In genomic region chr9:127530206-127530941, GRCh38 we compare ENCODE assay signal across 22 cellular contexts.
DNase-seq lines count a peak whose midpoint lies in the region; ATAC-seq and TF ChIP-seq lines count a peak whose summit lies in the region.
"Had no signal": no experiment of that assay in that cellular context is flagged by ENCODE, and none has a peak within 500 bp of the region (broad histone marks: within the 10 kb centered on the region; RNA-seq: fewer than 3 reads in every experiment).

No MANE protein-coding gene starts in this region.

- peaks cover 23% of the 10 kb centered on the region for H3K9me3 ChIP-seq in AG04450 (ENCODE audit: control insufficient read depth, insufficient read depth, low read length)
- H3K9me3 ChIP-seq in H9 (ENCODE audit: control insufficient read depth, low read depth, low read length), result peaks cover 3% of the 10 kb centered on the region
- no peaks in the 10 kb centered on the region for H3K9me3 ChIP-seq in colonic mucosa
- no peaks in the 10 kb centered on the region for H3K9me3 ChIP-seq in osteoblast (ENCODE audit: low read depth, low read length)
- peaks cover 9% of the 10 kb centered on the region; the same call in 1 of the 2 replicates for H3K9me3 ChIP-seq in SJCRH30 (replicated peaks)

- no CpG with 5 or more reads among the region's 14 CpGs for WGBS in H9 (ENCODE audit: extremely low coverage, insufficient read length, low lambda C conversion rate)

- no peak for TF ChIP-seq CTCF in AG04450 (IDR thresholded peaks at IDR 0.05; ENCODE audit: low read depth, low read length)
- no peak for TF ChIP-seq CTCF in H9 (conservative IDR thresholded peaks at IDR 0.05)
- no peak for TF ChIP-seq CTCF in colonic mucosa (IDR thresholded peaks at IDR 0.05)
- no peak for TF ChIP-seq CTCF in osteoblast (IDR thresholded peaks at IDR 0.05; ENCODE audit: extremely low read depth, low read depth, low read length)

- ATAC-seq in GM21360 (IDR thresholded peaks at IDR 0.05; ENCODE audit: unreplicated experiment) (no peak), HG02588 (IDR thresholded peaks at IDR 0.05; ENCODE audit: unreplicated experiment) (no peak)
- ATAC-seq: CD8-positive, alpha-beta T cell; Panc1 had no signal

- peaks cover 17 to 27% (median 24%) of the 10 kb centered on the region in 3 experiments for H3K36me3 Mint-ChIP-seq in H9 (ENCODE audit: insufficient read depth in 1 of 3, low read depth in 3 of 3)

- H3K27me3 ChIP-seq in AG04450 (ENCODE audit: control insufficient read depth, insufficient read depth, low read length) (no peaks in the 10 kb centered on the region), H9 (ENCODE audit: insufficient read depth, low read length) (no peaks in the 10 kb centered on the region), colonic mucosa (no peaks in the 10 kb centered on the region), osteoblast (ENCODE audit: insufficient read depth, low read length) (no peaks in the 10 kb centered on the region), SJCRH30 (no peaks in the 10 kb centered on the region)
- H3K27me3 ChIP-seq: neutrophil had no signal

- no peak overlapping the region for H3K14ac ChIP-seq in H9 (ENCODE audit: insufficient read depth, low read length)

- H3K27ac ChIP-seq in AG04450 (ENCODE audit: low read depth, low read length), result peak overlapping the region; percentile 11
- no peak overlapping the region for H3K27ac ChIP-seq in H9 (ENCODE audit: insufficient read length, low read depth, low read length)
- no peak overlapping the region for H3K27ac ChIP-seq in colonic mucosa
- peak overlapping the region; percentile 19 for H3K27ac ChIP-seq in osteoblast (ENCODE audit: low read depth, low read length)
- no peak overlapping the region for H3K27ac ChIP-seq in SJCRH30
- H3K27ac ChIP-seq: neutrophil, SK-N-MC had no signal

- no peak overlapping the region for H2BK12ac ChIP-seq in H9 (ENCODE audit: insufficient read length, low read depth, low read length)

- no peak overlapping the region for H3K4me3 Mint-ChIP-seq in H9
- H3K4me3 Mint-ChIP-seq: activated naive CD8-positive, alpha-beta T cell treated with anti-CD3 and anti-CD28 coated beads, Interleukin-2, amount 10 ng/mL, durations not matched to agents 7 days and 5 days; CD8-positive, alpha-beta T cell; endodermal cell had no signal

- no peak overlapping the region for H4K91ac ChIP-seq in H9 (ENCODE audit: insufficient read length, low read depth, low read length)

- no peak overlapping the region for H2AK5ac ChIP-seq in H9 (ENCODE audit: insufficient read length, low read length)

- H3K23me2 ChIP-seq in H9 (ENCODE audit: insufficient read length, low read depth, low read length, poor library complexity, severe bottlenecking), result no peaks in the 10 kb centered on the region

- H2BK5ac ChIP-seq in H9 (ENCODE audit: insufficient read length, low read length), result no peak overlapping the region

- H3K56ac ChIP-seq in H9 (ENCODE audit: insufficient read length, low read depth, low read length), result no peak overlapping the region

- intact Hi-C loops in colonic mucosa (cut with DNase I), result no loop called here

- no peak overlapping the region for H3K4me3 ChIP-seq in AG04450 (ENCODE audit: low read depth, low read length)
- no peak overlapping the region for H3K4me3 ChIP-seq in colonic mucosa
- H3K4me3 ChIP-seq in osteoblast (ENCODE audit: insufficient read depth, low read length), result no peak overlapping the region
- H3K4me3 ChIP-seq in SJCRH30, result no peak overlapping the region
- H3K4me3 ChIP-seq: SK-N-MC had no signal

- no peak overlapping the region for H2AFZ ChIP-seq in H9 (ENCODE audit: low read length)
- H2AFZ ChIP-seq in osteoblast (ENCODE audit: low read length), result no peak overlapping the region

- H3K27ac Mint-ChIP-seq in H9, result peak overlapping the region in 2 of 3 experiments; percentile 70 to 73; a peak in 2 of 7 replicates
- H3K27ac Mint-ChIP-seq: CD8-positive, alpha-beta T cell had no signal

- H3K4me2 ChIP-seq in H9 (ENCODE audit: insufficient read depth, insufficient read length, low read length), result no peak overlapping the region
- no peak overlapping the region for H3K4me2 ChIP-seq in osteoblast (ENCODE audit: insufficient read depth, low read length)

- H3K9ac ChIP-seq in H9 (ENCODE audit: extremely low read depth, insufficient read length, low read length) (no peak overlapping the region), colonic mucosa (ENCODE audit: low read depth in 2 of 2, low read length in 2 of 2) (no peak overlapping the region)

- H3K4me1 Mint-ChIP-seq in H9, result peaks cover 33 to 42% of the 10 kb centered on the region in 2 experiments

- H3T11ph ChIP-seq in H9 (ENCODE audit: low read length), result no peak overlapping the region

- H3K4me1 ChIP-seq in H9 (ENCODE audit: insufficient read depth, low read length), result peaks cover 2% of the 10 kb centered on the region
- no peaks in the 10 kb centered on the region for H3K4me1 ChIP-seq in colonic mucosa
- H3K4me1 ChIP-seq in osteoblast (ENCODE audit: insufficient read depth, low read length), result peaks cover 18% of the 10 kb centered on the region
- no peaks in the 10 kb centered on the region; the same call in 1 of the 2 replicates for H3K4me1 ChIP-seq in SJCRH30

- H3K79me2 ChIP-seq in H9 (ENCODE audit: insufficient read depth, low read length), result no peaks in the 10 kb centered on the region
- peaks cover 93% of the 10 kb centered on the region for H3K79me2 ChIP-seq in osteoblast (ENCODE audit: insufficient read depth, low read length)

- DNase-seq in AG04450 (ENCODE audit: low read depth, low spot score) (no peak), H9 (no peak), colonic mucosa (peak; percentile 17), osteoblast (ENCODE audit: insufficient read length, low spot score, missing footprints) (peak; percentile 29), epidermal melanocyte (ENCODE audit: insufficient read length, low spot score) (no peak), SJCRH30 (no peak)
- DNase-seq: activated CD4-positive, CD25-positive, alpha-beta regulatory T cell treated with anti-CD3 and anti-CD28 coated beads, Interleukin-2, amount 50 U/mL, for 72 hours; activated CD8-positive, alpha-beta memory T cell treated with anti-CD3 and anti-CD28 coated beads for 24 hours; activated naive CD8-positive, alpha-beta T cell treated with anti-CD3 and anti-CD28 coated beads, Interleukin-2, amount 10 ng/mL, durations not matched to agents 7 days and 5 days; activated T-cell treated with anti-CD3 and anti-CD28 coated beads, Interleukin-2, amount 50 U/mL, for 48 hours; CD8-positive, alpha-beta T cell; DMS53; endodermal cell; GF-D8; GOT3; KG1; NCI-H2227 treated with DMSO at 0.1 percent for 48 hours had no signal

- CTCF ChIA-PET in AG04450 (lab: Charles Lee), result interaction anchor here (1.5 kb wide), 1 partner anchor 60 kb away, joined by 5 read pairs; no protein-coding TSS in a partner anchor

- H4K20me1 ChIP-seq in H9 (ENCODE audit: control insufficient read depth, insufficient read depth, insufficient read length) (no peaks in the 10 kb centered on the region), osteoblast (ENCODE audit: insufficient read depth, low read length) (peaks cover 42% of the 10 kb centered on the region)

- no peak overlapping the region for H2BK15ac ChIP-seq in H9 (ENCODE audit: low read depth, low read length)

- no peaks in the 10 kb centered on the region for H3K27me3 Mint-ChIP-seq in H9 (ENCODE audit: low read depth)
- H3K27me3 Mint-ChIP-seq: activated naive CD8-positive, alpha-beta T cell treated with anti-CD3 and anti-CD28 coated beads, Interleukin-2, amount 10 ng/mL, durations not matched to agents 7 days and 5 days had no signal

- H3K4ac ChIP-seq in H9 (ENCODE audit: low read depth, low read length), result no peak overlapping the region

- no peak overlapping the region for H2BK120ac ChIP-seq in H9 (ENCODE audit: low read depth, low read length, poor library complexity, severe bottlenecking)

- POLR2A ChIA-PET in AG04450 (lab: Yijun Ruan, JAX), result interaction anchor here (0.6 kb wide), 3 partner anchors 11 to 62 kb away, joined by 3 to 8 read pairs (median 4); no protein-coding TSS in a partner anchor

- H3K23ac ChIP-seq in H9 (ENCODE audit: insufficient read length, low read depth, low read length), result no peak overlapping the region

- H3K36me3 ChIP-seq in colonic mucosa, result peaks cover 16% of the 10 kb centered on the region
- peaks cover 77% of the 10 kb centered on the region for H3K36me3 ChIP-seq in osteoblast (ENCODE audit: insufficient read depth, low read length)
- peaks cover 32% of the 10 kb centered on the region for H3K36me3 ChIP-seq in SJCRH30
- H3K36me3 ChIP-seq: neutrophil had no signal

- no peak overlapping the region for H4K8ac ChIP-seq in H9 (replicated peaks; ENCODE audit: insufficient read length, low read depth, low read length)

- H2BK20ac ChIP-seq in H9 (ENCODE audit: low read depth, low read length, poor library complexity, severe bottlenecking), result no peak overlapping the region

- H3K79me1 ChIP-seq in H9 (ENCODE audit: insufficient read depth, low read depth, low read length, poor library complexity, severe bottlenecking), result no peaks in the 10 kb centered on the region

- peaks cover 9 to 11% of the 10 kb centered on the region in 2 experiments for H3K9me3 Mint-ChIP-seq in H9
- H3K9me3 Mint-ChIP-seq: CD8-positive, alpha-beta T cell had no signal

- H4K5ac ChIP-seq in H9 (ENCODE audit: insufficient read length, low read depth, low read length), result no peak overlapping the region

- no peak overlapping the region for H3K18ac ChIP-seq in H9 (ENCODE audit: insufficient read length, low read depth, low read length)

Comparison
In these comparisons a context has a peak if more than half of its experiments do, and no peak if none do; other contexts are left out.
1. DNase-seq: peak in colonic mucosa (single experiment) and osteoblast (single experiment); none in AG04450 (single experiment), H9 (single experiment), epidermal melanocyte (single experiment) and SJCRH30 (0 of 2).
2. H3K27ac ChIP-seq: peak in AG04450 (single experiment) and osteoblast (single experiment); none in H9 (single experiment), colonic mucosa (single experiment) and SJCRH30 (single experiment).